In the genomic region with DNA sequence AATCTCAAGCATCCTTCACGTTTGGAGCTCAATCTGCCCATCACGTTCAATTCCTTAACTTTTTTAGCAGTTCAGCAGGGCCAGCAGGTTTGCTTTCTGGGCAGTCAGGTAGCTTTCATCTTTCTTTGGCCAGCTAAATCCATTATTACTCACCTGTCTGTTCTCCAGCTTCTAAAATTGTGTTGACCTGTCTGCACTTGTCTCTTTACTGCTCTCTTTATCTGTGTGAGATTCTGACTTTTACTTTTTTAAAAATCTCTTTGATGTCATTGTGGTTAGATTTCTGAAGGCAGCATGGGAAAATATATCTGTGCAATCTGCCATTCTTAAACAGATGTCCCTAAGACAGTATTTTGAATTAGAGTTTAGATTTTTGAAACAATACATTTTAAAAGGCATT, we compare ENCODE assay signal across 26 cellular contexts. TPM values are rescaled to one million over a fixed set of nuclear protein-coding genes. Genes with fewer than 3 reads are reported as not detected.
"Had no signal": no experiment of that assay in that cellular context is flagged by ENCODE, and none has a peak within 500 bp of the region (broad histone marks: within the 10 kb centered on the region; RNA-seq: fewer than 3 reads in every experiment).

No MANE protein-coding gene starts in this region.

- H3K27me3 Mint-ChIP-seq: activated naive CD4-positive, alpha-beta T cell treated with anti-CD3 and anti-CD28 coated beads, Interleukin-2, amount 50 U/mL, for 24 hours; activated T-cell treated with anti-CD3 and anti-CD28 coated beads, Interleukin-2, amount 50 U/mL, for 24 hours; T-helper 17 cell had no signal

- H3K4me1 Mint-ChIP-seq: activated naive CD4-positive, alpha-beta T cell treated with anti-CD3 and anti-CD28 coated beads, Interleukin-2, amount 50 U/mL, for 24 hours; T-helper 17 cell; WTC11 had no signal

- ATAC-seq: activated CD8-positive, alpha-beta T cell treated with anti-CD3 and anti-CD28 coated beads, Interleukin-2, amount 10 ng/mL, durations not matched to agents 7 days and 5 days; body of pancreas; T-helper 17 cell; WTC11 had no signal

- H3K9me3 Mint-ChIP-seq: activated naive CD4-positive, alpha-beta T cell treated with anti-CD3 and anti-CD28 coated beads, Interleukin-2, amount 50 U/mL, for 24 hours; activated T-cell treated with anti-CD3 and anti-CD28 coated beads, Interleukin-2, amount 50 U/mL, for 24 hours; activated T-helper 1 cell treated with anti-CD3 and anti-CD28 coated beads, Interleukin-12 subunit alpha, Interleukin-12 subunit beta, Interleukin-2, Interleukin-4 antibody, amounts not matched to agents 30 ng/mL and 10 ng/mL and 1 ng/mL, durations not matched to agents 14 hours and 24 hours and 36 hours; WTC11 had no signal

- DNase-seq: activated CD4-positive, alpha-beta T cell treated with anti-CD3 and anti-CD28 coated beads for 48 hours; activated CD4-positive, alpha-beta T cell treated with anti-CD3 and anti-CD28 coated beads, Interleukin-2, amount 50 U/mL, for 4 hours; activated CD4-positive, CD25-positive, alpha-beta regulatory T cell treated with anti-CD3 and anti-CD28 coated beads, Interleukin-2, amount 50 U/mL, for 72 hours; activated CD8-positive, alpha-beta T cell treated with anti-CD3 and anti-CD28 coated beads, Interleukin-2, amount 10 ng/mL, durations not matched to agents 7 days and 5 days; activated effector memory CD4-positive, alpha-beta T cell treated with Interleukin-2 at 50 U/mL for 16 hours; activated naive CD4-positive, alpha-beta T cell; activated T-cell treated with anti-CD3 and anti-CD28 coated beads, Interleukin-2, amount 50 U/mL, for 24 hours; body of pancreas; MM.1S; NCI-H1105; NCI-H1436; NCI-H1694 treated with DMSO at 0.1 percent for 48 hours; NCI-H2029 treated with DMSO at 0.1 percent for 48 hours; NCI-H345; NCI-H510A; NCI-H526 treated with DMSO at 0.1 percent for 48 hours; NCI-H82; Peyer's patch; SHP77 treated with DMSO at 0.1 percent for 48 hours; T-helper 17 cell; T-helper 9 cell had no signal

- H3K4me3 Mint-ChIP-seq: activated CD8-positive, alpha-beta T cell treated with anti-CD3 and anti-CD28 coated beads, Interleukin-2, amount 10 ng/mL, durations not matched to agents 7 days and 5 days; activated naive CD4-positive, alpha-beta T cell treated with anti-CD3 and anti-CD28 coated beads, Interleukin-2, amount 50 U/mL, for 24 hours; activated T-cell treated with anti-CD3 and anti-CD28 coated beads, Interleukin-2, amount 50 U/mL, for 24 hours; activated T-helper 1 cell treated with anti-CD3 and anti-CD28 coated beads, Interleukin-12 subunit alpha, Interleukin-12 subunit beta, Interleukin-2, Interleukin-4 antibody, amounts not matched to agents 30 ng/mL and 10 ng/mL and 1 ng/mL, durations not matched to agents 14 hours and 24 hours and 36 hours; T-helper 17 cell; WTC11 had no signal

- H3K27ac Mint-ChIP-seq: activated CD8-positive, alpha-beta T cell treated with anti-CD3 and anti-CD28 coated beads, Interleukin-2, amount 10 ng/mL, durations not matched to agents 7 days and 5 days; activated naive CD4-positive, alpha-beta T cell treated with anti-CD3 and anti-CD28 coated beads, Interleukin-2, amount 50 U/mL, for 24 hours; activated T-cell treated with anti-CD3 and anti-CD28 coated beads, Interleukin-2, amount 50 U/mL, for 24 hours; activated T-helper 1 cell treated with anti-CD3 and anti-CD28 coated beads, Interleukin-12 subunit alpha, Interleukin-12 subunit beta, Interleukin-2, Interleukin-4 antibody, amounts not matched to agents 30 ng/mL and 10 ng/mL and 1 ng/mL, durations not matched to agents 14 hours and 24 hours and 36 hours; T-helper 17 cell; WTC11 had no signal

- H3K4me3 ChIP-seq: ascending aorta, body of pancreas, cardiac muscle cell, Peyer's patch had no signal

- H3K36me3 Mint-ChIP-seq: activated naive CD4-positive, alpha-beta T cell treated with anti-CD3 and anti-CD28 coated beads, Interleukin-2, amount 50 U/mL, for 24 hours; WTC11 had no signal

RNA-seq across cellular contexts. Expression of gene CYYR1, which starts 24.9 kb away (rescaled TPM):
- total RNA-seq: activated CD8-positive, alpha-beta T cell treated with anti-CD3 and anti-CD28 coated beads, Interleukin-2, amount 10 ng/mL, durations not matched to agents 7 days and 5 days; activated T-helper 1 cell treated with anti-CD3 and anti-CD28 coated beads, Interleukin-12 subunit alpha, Interleukin-12 subunit beta, Interleukin-2, Interleukin-4 antibody, amounts not matched to agents 30 ng/mL and 10 ng/mL and 1 ng/mL, durations not matched to agents 14 hours and 24 hours and 36 hours; T-helper 17 cell had no signal
